Comparison of ENCODE assay signal across 2 cellular contexts in genomic region chr4:123418486-123418931, GRCh38.
TF ChIP-seq lines count a peak whose summit lies in the region.

No MANE protein-coding gene starts in this region.

TF ChIP-seq in IMR-90, 13 proteins besides CTCF, POLR2A, EP300 and RAD21:
- TF ChIP-seq RFX5 (IDR thresholded peaks at IDR 0.05; ENCODE audit: low read depth, low read length) (no peak), CEBPB (IDR thresholded peaks at IDR 0.05; ENCODE audit: low read depth, low read length) (peak; percentile 95), BHLHE40 (IDR thresholded peaks at IDR 0.05; ENCODE audit: low read depth, low read length) (no peak), CHD1 (IDR thresholded peaks at IDR 0.05; ENCODE audit: low read depth, low read length) (no peak), SMC3 (IDR thresholded peaks at IDR 0.05; ENCODE audit: low read depth, low read length) (no peak), ELK1 (IDR thresholded peaks at IDR 0.05; ENCODE audit: borderline replicate concordance, low read depth, low read length) (no peak), NFE2L2 (IDR thresholded peaks at IDR 0.05; ENCODE audit: low read depth, low read length) (no peak), FOS (IDR thresholded peaks at IDR 0.05; ENCODE audit: low read depth, low read length) (0 out of 2 replicates have a peak, but pooled peaks have one; percentile 8), MAFK (IDR thresholded peaks at IDR 0.05; ENCODE audit: low read depth, low read length) (no peak)

TF ChIP-seq in H1, 55 proteins besides CTCF, POLR2A, EP300 and RAD21:
- peak; percentile 15; the same call in 1 of the 2 replicates for TF ChIP-seq JUND (IDR thresholded peaks at IDR 0.05; ENCODE audit: low read length)
- no peak for TF ChIP-seq SP4 (IDR thresholded peaks at IDR 0.05; ENCODE audit: low read length)
- TF ChIP-seq RXRA (IDR thresholded peaks at IDR 0.05; ENCODE audit: insufficient read depth, low read depth, low read length) = no peak
- TF ChIP-seq KDM4A (IDR thresholded peaks at IDR 0.05; ENCODE audit: low read depth, low read length, severe bottlenecking) = no peak
- TF ChIP-seq RNF2 (IDR thresholded peaks at IDR 0.05; ENCODE audit: borderline replicate concordance, low read depth, low read length, missing control alignments, poor library complexity, severe bottlenecking) = no peak
- TF ChIP-seq ASH2L (IDR thresholded peaks at IDR 0.05; ENCODE audit: low read length) = no peak
- TF ChIP-seq TAF7 (optimal IDR thresholded peaks at IDR 0.05; ENCODE audit: borderline replicate concordance, low read depth, low read length) = no peak
- TF ChIP-seq ZNF274 (IDR thresholded peaks at IDR 0.05; ENCODE audit: borderline replicate concordance, extremely low read depth, low read length) = no peak
- no peak for TF ChIP-seq BRCA1 (IDR thresholded peaks at IDR 0.05; ENCODE audit: low read depth, low read length)
- TF ChIP-seq SIRT6 (IDR thresholded peaks at IDR 0.05; ENCODE audit: low read length) = no peak
- TF ChIP-seq CHD2 (IDR thresholded peaks at IDR 0.05; ENCODE audit: low read length) = no peak
- TF ChIP-seq SAP30 (IDR thresholded peaks at IDR 0.05; ENCODE audit: insufficient read depth, insufficient replicate concordance, low read length) = no peak
- no peak for TF ChIP-seq CBX8 (IDR thresholded peaks at IDR 0.05; ENCODE audit: borderline replicate concordance, low read depth, low read length)
- TF ChIP-seq SIX5 (IDR thresholded peaks at IDR 0.05; ENCODE audit: low read depth, low read length) = no peak
- no peak for TF ChIP-seq YY1 (IDR thresholded peaks at IDR 0.05; ENCODE audit: low read depth, low read length)
- TF ChIP-seq CEBPB (IDR thresholded peaks at IDR 0.05; ENCODE audit: low read depth, low read length) = peak; percentile 98
- TF ChIP-seq HDAC2 (IDR thresholded peaks at IDR 0.05; ENCODE audit: borderline replicate concordance in 1 of 2, low read depth in 2 of 2, low read length in 2 of 2) = no peak
- no peak for TF ChIP-seq TBP (IDR thresholded peaks at IDR 0.05; ENCODE audit: low read depth, low read length)
- TF ChIP-seq GTF2F1 (IDR thresholded peaks at IDR 0.05; ENCODE audit: borderline replicate concordance, low read depth, low read length) = no peak
- no peak for TF ChIP-seq SP2 (IDR thresholded peaks at IDR 0.05; ENCODE audit: low read length)
- TF ChIP-seq SP1 (IDR thresholded peaks at IDR 0.05; ENCODE audit: low read depth, low read length) = peak; percentile 71; the same call in 1 of the 2 replicates
- TF ChIP-seq BCL11A (IDR thresholded peaks at IDR 0.05; ENCODE audit: low read depth in 2 of 2, low read length in 2 of 2) = peak in 1 of 2 experiments; percentile 32
- peak; percentile 79 for TF ChIP-seq NANOG (IDR thresholded peaks at IDR 0.05; ENCODE audit: insufficient read depth, low read depth, low read length, poor library complexity, severe bottlenecking)
- no peak for TF ChIP-seq HDAC6 (IDR thresholded peaks at IDR 0.05; ENCODE audit: low read depth, low read length)
- TF ChIP-seq RFX5 (IDR thresholded peaks at IDR 0.05; ENCODE audit: borderline replicate concordance, low read depth, low read length) = no peak
- no peak for TF ChIP-seq FOSL1 (IDR thresholded peaks at IDR 0.05; ENCODE audit: insufficient read depth, low read depth, low read length)
- TF ChIP-seq CREB1 (IDR thresholded peaks at IDR 0.05) = no peak
- TF ChIP-seq EGR1 (IDR thresholded peaks at IDR 0.05; ENCODE audit: borderline replicate concordance, low read depth, low read length) = no peak
- TF ChIP-seq POU5F1 (IDR thresholded peaks at IDR 0.05; ENCODE audit: low read depth, low read length) = no peak
- TF ChIP-seq SRF (IDR thresholded peaks at IDR 0.05; ENCODE audit: low read depth, low read length) = no peak
- no peak for TF ChIP-seq BACH1 (IDR thresholded peaks at IDR 0.05; ENCODE audit: low read length)
- TF ChIP-seq SIN3A (conservative IDR thresholded peaks at IDR 0.05 in 1 of 2, IDR thresholded peaks at IDR 0.05 in 1 of 2; ENCODE audit: low read depth in 1 of 2, low read length in 2 of 2) = no peak
- TF ChIP-seq CHD1 (IDR thresholded peaks at IDR 0.05; ENCODE audit: low read depth, low read length) = no peak
- TF ChIP-seq MAX (IDR thresholded peaks at IDR 0.05) = no peak
- no peak for TF ChIP-seq PHF8 (conservative IDR thresholded peaks at IDR 0.05; ENCODE audit: low read depth, low read length)
- no peak for TF ChIP-seq SUZ12 (IDR thresholded peaks at IDR 0.05; ENCODE audit: low read length)
- no peak for TF ChIP-seq CTBP2 (IDR thresholded peaks at IDR 0.05; ENCODE audit: borderline replicate concordance, insufficient read depth, insufficient read length, low read length)
- TF ChIP-seq CHD7 (IDR thresholded peaks at IDR 0.05; ENCODE audit: insufficient replicate concordance, low read length) = peak; percentile 93
- TF ChIP-seq CBX5 (IDR thresholded peaks at IDR 0.05; ENCODE audit: low read depth, low read length) = no peak
- no peak for TF ChIP-seq POLR2AphosphoS5 (IDR thresholded peaks at IDR 0.05; ENCODE audit: low read depth, low read length)
- peak; percentile 94 for TF ChIP-seq TEAD4 (IDR thresholded peaks at IDR 0.05; ENCODE audit: low read depth, low read length)
- no peak for TF ChIP-seq KDM1A (IDR thresholded peaks at IDR 0.05; ENCODE audit: borderline replicate concordance, low read length)
- TF ChIP-seq JUN (IDR thresholded peaks at IDR 0.05; ENCODE audit: low read depth, low read length) = no peak
- TF ChIP-seq NRF1 (IDR thresholded peaks at IDR 0.05; ENCODE audit: low read depth, low read length) = no peak
- no peak for TF ChIP-seq RBBP5 (IDR thresholded peaks at IDR 0.05; ENCODE audit: borderline replicate concordance, low read depth, low read length)
- no peak for TF ChIP-seq EZH2 (IDR thresholded peaks at IDR 0.05; ENCODE audit: low read depth, low read length, severe bottlenecking)
- TF ChIP-seq MAFK (IDR thresholded peaks at IDR 0.05; ENCODE audit: low read depth, low read length) = no peak
- no peak for TF ChIP-seq KDM5A (IDR thresholded peaks at IDR 0.05; ENCODE audit: low read length)
- TF ChIP-seq ATF3 (IDR thresholded peaks at IDR 0.05; ENCODE audit: insufficient read depth, low read depth, low read length) = no peak
- no peak for TF ChIP-seq E2F6 (IDR thresholded peaks at IDR 0.05)
- TF ChIP-seq TCF12 (IDR thresholded peaks at IDR 0.05; ENCODE audit: low read depth, low read length) = no peak
- TF ChIP-seq ATF2 (IDR thresholded peaks at IDR 0.05; ENCODE audit: low read length) = no peak
- no peak for TF ChIP-seq TAF1 (IDR thresholded peaks at IDR 0.05; ENCODE audit: low read depth, low read length)
